ENCODE assay signal across 6 cellular contexts in the genomic region with DNA sequence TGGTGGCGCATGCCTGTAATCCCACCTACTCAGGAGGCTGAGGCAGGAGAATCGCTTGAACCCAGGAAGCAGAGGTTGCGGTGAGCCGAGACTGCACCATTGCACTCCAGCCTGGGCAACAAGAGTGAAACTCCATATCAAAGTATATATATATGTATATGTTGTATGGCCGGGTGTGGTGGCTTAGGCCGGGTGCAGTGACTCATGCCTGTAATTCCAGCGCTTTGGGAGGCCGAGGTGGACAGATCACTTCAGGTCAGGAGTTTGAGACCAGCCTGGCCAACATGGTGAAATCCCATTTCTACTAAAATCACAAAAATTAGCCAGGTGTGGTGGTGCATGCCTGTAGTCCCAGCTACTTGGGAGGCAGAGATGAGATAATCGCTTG. TPM values are rescaled to one million over a fixed set of nuclear protein-coding genes. Genes with fewer than 3 reads are reported as not detected.
DNase-seq lines count a peak whose midpoint lies in the region; ATAC-seq, FAIRE-seq and TF ChIP-seq lines count a peak whose summit lies in the region.
"Not testable (repeated sequence)": the region's sequence is repeated elsewhere in the genome, so short reads cannot be mapped to it uniquely, and the experiment has no call there.
"Had no signal": no experiment of that assay in that cellular context is flagged by ENCODE, and none has a peak within 500 bp of the region (broad histone marks: within the 10 kb centered on the region; RNA-seq: fewer than 3 reads in every experiment).

No MANE protein-coding gene starts in this region.

- not testable (repeated sequence) for H3K27me3 ChIP-seq in Loucy (ENCODE audit: insufficient read depth, low read length, poor library complexity, severe bottlenecking); HepG2 (ENCODE audit: control insufficient read depth in 1 of 2, insufficient read depth in 2 of 2, low read length in 2 of 2); trophoblast cell (ENCODE audit: insufficient read depth, low read length); small intestine (ENCODE audit: control insufficient read depth in 2 of 2, insufficient read depth in 2 of 2, low read length in 2 of 2)

- TF ChIP-seq POLR2A in HepG2 (IDR thresholded peaks at IDR 0.05; ENCODE audit: insufficient read depth in 1 of 2, low read depth in 2 of 2, low read length in 2 of 2), result not testable (repeated sequence)

- H2AFZ ChIP-seq in Loucy (ENCODE audit: low read length); HepG2 (ENCODE audit: low read length); trophoblast cell (ENCODE audit: insufficient read depth, low read length, poor library complexity): not testable (repeated sequence)

- H2BK120ac ChIP-seq in trophoblast cell (ENCODE audit: insufficient read depth, low read length, poor library complexity), result not testable (repeated sequence)

- H2BK5ac ChIP-seq in trophoblast cell (ENCODE audit: low read depth, low read length, poor library complexity), result not testable (repeated sequence)

- intact Hi-C loops in HepG2 (cut with micrococcal nuclease; ENCODE audit: unreplicated experiment), result loop anchor here (10.0 kb wide), 1 partner anchor 1416 kb away; the partner anchor contains the start of gene PPP1R2

- not testable (repeated sequence) for H4K91ac ChIP-seq in trophoblast cell (ENCODE audit: low read depth, low read length)

- in situ Hi-C loops in HepG2 (cut with HindIII; ENCODE audit: extremely low pct_ligation_motif_present, low pct_unique_long_range_greater_than_20kb), result not testable (repeated sequence)

- DNase-seq in HepG2 (ENCODE audit: low spot score), result not testable (repeated sequence)
- peak; percentile 11 to 34 for DNase-seq in trophoblast cell
- DNase-seq in small intestine, result peak; percentile 36

- not testable (repeated sequence) for H3K14ac ChIP-seq in trophoblast cell (ENCODE audit: low read length)

- H3K27ac ChIP-seq in HepG2 (ENCODE audit: extremely low read length, insufficient read depth, low read length); trophoblast cell (ENCODE audit: low read depth, low read length); small intestine (ENCODE audit: low read depth in 1 of 2, low read length in 1 of 2): not testable (repeated sequence)

- not testable (repeated sequence) for H3K36me3 ChIP-seq in Loucy (ENCODE audit: insufficient read depth, low read length); HepG2 (replicated peaks in 1 of 2; ENCODE audit: control insufficient read depth in 1 of 2, insufficient read depth in 2 of 2, low read length in 2 of 2); trophoblast cell (ENCODE audit: control insufficient read depth in 1 of 2, insufficient read depth in 2 of 2, low read length in 2 of 2); small intestine (ENCODE audit: control insufficient read depth in 2 of 2, insufficient read depth in 2 of 2, low read length in 2 of 2)

- peaks cover 15% of the 10 kb centered on the region for H3K79me1 ChIP-seq in trophoblast cell (ENCODE audit: low read length)

- not testable (repeated sequence) for H4K12ac ChIP-seq in trophoblast cell (ENCODE audit: low read depth, low read length)

- not testable (repeated sequence) for ATAC-seq in HepG2

- not testable (repeated sequence) for FAIRE-seq in HepG2 (lab: Jason Lieb, UNC); small intestine (lab: Jason Lieb, UNC)

- POLR2A ChIA-PET in HepG2 (lab: Yijun Ruan, JAX), result interaction anchor here (1.1 to 11.5 kb wide), 8 partner anchors 10 to 58 kb away, joined by 3 to 128 read pairs (median 20); no protein-coding TSS in a partner anchor

- H3K23ac ChIP-seq in trophoblast cell (ENCODE audit: low read length), result not testable (repeated sequence)

- H3K79me2 ChIP-seq in Loucy (ENCODE audit: insufficient read depth, low read length); HepG2 (ENCODE audit: insufficient read depth, low read length); trophoblast cell (ENCODE audit: control insufficient read depth, insufficient read depth, low read length, poor library complexity): not testable (repeated sequence)

- WGBS in HepG2 (ENCODE audit: low lambda C conversion rate), result 92% methylated on average over 9 of the region's 9 CpGs
- no CpG with 5 or more reads among the region's 9 CpGs for WGBS in trophoblast cell (ENCODE audit: extremely low coverage, insufficient coverage, insufficient read length)
- 59 to 86% (median 74%) methylated on average over 9 of the region's 9 CpGs for WGBS in small intestine, 3 donors

- TF ChIP-seq RAD21 in HepG2 (CRISPR knock-in tag; IDR thresholded peaks at IDR 0.05), result not testable (repeated sequence)

- H2AK5ac ChIP-seq in trophoblast cell (ENCODE audit: low read length), result not testable (repeated sequence)

- H3K9ac ChIP-seq in Loucy (ENCODE audit: low read depth, low read length, poor library complexity, severe bottlenecking); HepG2 (ENCODE audit: insufficient read depth, low read depth, low read length); trophoblast cell (ENCODE audit: low read length): not testable (repeated sequence)

- H3K4me3 ChIP-seq in Loucy (ENCODE audit: low read length, poor library complexity, severe bottlenecking); HepG2 (replicated peaks in 1 of 3; ENCODE audit: insufficient read depth in 1 of 3, low read depth in 2 of 3, low read length in 3 of 3); trophoblast cell (ENCODE audit: low read depth, low read length); small intestine (ENCODE audit: low read depth in 1 of 2, low read length in 2 of 2): not testable (repeated sequence)

- H3K18ac ChIP-seq in trophoblast cell (ENCODE audit: low read length), result not testable (repeated sequence)

- not testable (repeated sequence) for BruUV-seq in HepG2 (replicated peaks; lab: Mats Ljungman, UMichigan)

- TF ChIP-seq EP300 in HepG2 (IDR thresholded peaks at IDR 0.05; ENCODE audit: low read depth in 2 of 2, low read length in 2 of 2); HepG2 (CRISPR knock-in tag; IDR thresholded peaks at IDR 0.05; ENCODE audit: borderline replicate concordance): not testable (repeated sequence)

- not testable (repeated sequence) for H4K8ac ChIP-seq in trophoblast cell (ENCODE audit: low read depth, low read length)

- not testable (repeated sequence) for H4K20me1 ChIP-seq in Loucy (ENCODE audit: insufficient read depth, low read length, poor library complexity, severe bottlenecking); HepG2 (ENCODE audit: insufficient read depth, low read length)

- not testable (repeated sequence) for H3K4ac ChIP-seq in trophoblast cell (ENCODE audit: low read depth, low read length)

- CTCF ChIA-PET in HepG2 (lab: Yijun Ruan, JAX; ENCODE audit: low intra/inter-chr PET ratio, low total read pairs), result not testable (repeated sequence)

- H3K4me2 ChIP-seq in Loucy (ENCODE audit: low read depth, low read length, poor library complexity, severe bottlenecking), result peak overlapping the region; percentile 84
- not testable (repeated sequence) for H3K4me2 ChIP-seq in HepG2 (ENCODE audit: low read depth, low read length); trophoblast cell (ENCODE audit: low read length)

- H3F3A ChIP-seq in Loucy (ENCODE audit: low read depth), result not testable (repeated sequence)

- not testable (repeated sequence) for H3K9me2 ChIP-seq in Loucy (replicated peaks; ENCODE audit: low read depth, low read length)

- not testable (repeated sequence) for H2BK12ac ChIP-seq in trophoblast cell (ENCODE audit: low read length)

- TF ChIP-seq CTCF in Loucy (conservative IDR thresholded peaks at IDR 0.05; ENCODE audit: low read length); HepG2 (CRISPR knock-in tag; IDR thresholded peaks at IDR 0.05): not testable (repeated sequence)

- H3K4me1 ChIP-seq in Loucy (ENCODE audit: insufficient read depth, low read length, poor library complexity, severe bottlenecking) (peaks cover 48% of the 10 kb centered on the region), HepG2 (ENCODE audit: insufficient read depth, low read length) (peaks cover 51% of the 10 kb centered on the region), trophoblast cell (ENCODE audit: control insufficient read depth in 1 of 2, insufficient read depth in 2 of 2, low read length in 2 of 2) (peaks cover 26% of the 10 kb centered on the region in 2 experiments), small intestine (ENCODE audit: control insufficient read depth in 2 of 2, insufficient read depth in 1 of 2, low read depth in 1 of 2, low read length in 1 of 2) (peaks cover 9 to 14% of the 10 kb centered on the region in 2 donors)

- not testable (repeated sequence) for H3K9me3 ChIP-seq in Loucy (ENCODE audit: insufficient read depth, low read depth, low read length); HepG2 (ENCODE audit: low read length); trophoblast cell (ENCODE audit: insufficient read depth, low read depth, low read length); small intestine (ENCODE audit: control insufficient read depth, low read depth)

RNA-seq across cellular contexts. Expression of gene HES1, which starts 7.0 kb away (rescaled TPM):
- total RNA-seq in HepG2 (2016; rRNA removed; fragmentation: Illumina TruSeq; extraction: Trizol), result 15.0 and 19.8 TPM in 2 replicates
- 16.2 and 16.8 TPM in 2 replicates for total RNA-seq in HepG2 (2016; cell fraction: cytosol; rRNA removed; fragmentation: Illumina TruSeq; extraction: Trizol; ENCODE audit: low read depth)
- total RNA-seq in HepG2 (2016; cell fraction: insoluble cytoplasmic fraction; rRNA removed; fragmentation: Illumina TruSeq; extraction: Trizol), result 14.9 and 18.9 TPM in 2 replicates
- 17.2 and 18.1 TPM in 2 replicates for total RNA-seq in HepG2 (2016; cell fraction: membrane; rRNA removed; fragmentation: Illumina TruSeq; extraction: Trizol)
- total RNA-seq in HepG2 (2016; cell fraction: nucleus; rRNA removed; fragmentation: Illumina TruSeq; extraction: Trizol), result 20.8 and 25.5 TPM in 2 replicates
- polyA plus RNA-seq in HepG2 (2011; rRNA removed) (15.4 and 16.6 TPM in 2 replicates), small intestine (10 to 100 TPM; 12.3 to 38.1 (median 17.0) TPM)
- 13.8 and 15.8 TPM in 2 replicates for polyA plus RNA-seq in HepG2 (2011; cell fraction: cytosol; rRNA removed)
- polyA plus RNA-seq in HepG2 (2011; cell fraction: nucleus; rRNA removed), result 27.8 and 33.4 TPM in 2 replicates
- polyA plus RNA-seq in HepG2 (2012), result 20.4 and 25.8 TPM in 2 replicates
- 3.5 and 4.3 TPM in 2 replicates for polyA plus RNA-seq in HepG2 (2016; cell fraction: cytosol; fragmentation: Illumina TruSeq; extraction: Trizol; ENCODE audit: low read depth)
- 14.5 and 15.2 TPM in 2 replicates for polyA plus RNA-seq in HepG2 (2016; cell fraction: insoluble cytoplasmic fraction; fragmentation: Illumina TruSeq; extraction: Trizol; ENCODE audit: low read depth)
- polyA plus RNA-seq in HepG2 (2016; cell fraction: membrane; fragmentation: Illumina TruSeq; extraction: Trizol; ENCODE audit: low read depth), result 4.3 and 4.5 TPM in 2 replicates
- polyA plus RNA-seq in HepG2 (2016; cell fraction: nucleus; fragmentation: Illumina TruSeq; extraction: Trizol; ENCODE audit: insufficient read depth, low read depth), result 31.4 and 34.9 TPM in 2 replicates
- polyA minus RNA-seq in HepG2 (2011; rRNA and poly(A)+ RNA removed; ENCODE audit: low replicate concordance), result 4.8 and 36.7 TPM in 2 replicates
- polyA minus RNA-seq in HepG2 (2011; cell fraction: cytosol; rRNA and poly(A)+ RNA removed), result 37.8 and 44.8 TPM in 2 replicates
- 45.6 and 54.7 TPM in 2 replicates for polyA minus RNA-seq in HepG2 (2011; cell fraction: nucleus; rRNA and poly(A)+ RNA removed)
- polyA plus RNA-seq in trophoblast cell (2013), result 62.4 and 67.6 TPM in 2 replicates
- total RNA-seq: CD4-positive, alpha-beta memory T cell; CD8-positive, alpha-beta memory T cell had no signal
- polyA plus RNA-seq: CD8-positive, alpha-beta memory T cell had no signal
